In the genomic region with DNA sequence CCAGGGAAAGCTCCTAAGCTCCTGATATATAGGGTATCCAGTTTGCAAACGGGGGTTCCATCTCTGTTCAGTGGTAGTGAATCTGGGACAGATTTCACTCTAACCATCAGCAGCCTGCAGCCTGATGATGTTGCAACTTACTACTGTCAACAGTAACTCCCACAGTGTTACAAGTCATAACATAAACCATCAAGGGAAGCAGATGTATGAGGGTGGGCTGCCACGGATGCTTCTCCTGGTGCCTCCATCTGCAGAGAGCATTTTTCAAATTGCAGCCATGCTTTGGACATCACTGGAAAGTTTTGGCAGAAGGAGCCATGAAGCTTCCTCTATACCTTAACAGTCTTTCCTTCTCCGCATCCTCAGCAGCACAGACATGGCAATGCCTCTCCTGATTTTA, we compare ENCODE assay signal across 17 cellular contexts.
A peak's percentile ranks its signal among the peaks of the same experiment; 100 is the strongest.
DNase-seq lines count a peak whose midpoint lies in the region; ATAC-seq and TF ChIP-seq lines count a peak whose summit lies in the region.
"Had no signal": no experiment of that assay in that cellular context is flagged by ENCODE, and none has a peak within 500 bp of the region (broad histone marks: within the 10 kb centered on the region; RNA-seq: fewer than 3 reads in every experiment).

No MANE protein-coding gene starts in this region.

- H3K9me3 ChIP-seq in BLaER1 (no peaks in the 10 kb centered on the region), Karpas-422 (ENCODE audit: low read length) (no peaks in the 10 kb centered on the region), mesenchymal stem cell (ENCODE audit: control insufficient read depth, low read length) (no peaks in the 10 kb centered on the region), mammary epithelial cell (replicated peaks; ENCODE audit: insufficient read depth, low read length) (no peaks in the 10 kb centered on the region)
- H3K9me3 ChIP-seq: Caco-2 had no signal

- no peaks in the 10 kb centered on the region for H3K9me2 ChIP-seq in Karpas-422 (replicated peaks; ENCODE audit: insufficient read depth, low read length)

- no peak overlapping the region for H2AFZ ChIP-seq in Karpas-422 (ENCODE audit: low read length)
- no peak overlapping the region for H2AFZ ChIP-seq in mesenchymal stem cell (ENCODE audit: low read depth, low read length)
- no peak overlapping the region for H2AFZ ChIP-seq in mammary epithelial cell (ENCODE audit: low read depth, low read length)

- H3K18ac ChIP-seq in mesenchymal stem cell (ENCODE audit: low read depth in 1 of 2, low read length in 2 of 2) = no peak overlapping the region

- no peaks in the 10 kb centered on the region for H4K20me1 ChIP-seq in BLaER1
- H4K20me1 ChIP-seq in Karpas-422 (ENCODE audit: insufficient read depth, low read depth, low read length) = no peaks in the 10 kb centered on the region
- H4K20me1 ChIP-seq in mammary epithelial cell (ENCODE audit: insufficient read depth, low read length) = no peaks in the 10 kb centered on the region

- TF ChIP-seq CTCF in choroid plexus epithelial cell (conservative IDR thresholded peaks at IDR 0.05; ENCODE audit: low read depth, low read length) = no peak
- TF ChIP-seq CTCF in mammary epithelial cell (conservative IDR thresholded peaks at IDR 0.05 in 1 of 2, IDR thresholded peaks at IDR 0.05 in 1 of 2; ENCODE audit: extremely low read depth in 1 of 2, insufficient read depth in 1 of 2, low read depth in 1 of 2, low read length in 2 of 2) = no peak

- CTCF ChIA-PET in mammary epithelial cell (lab: Charles Lee; ENCODE audit: low non-redundant PET) = no interaction called here

- no peak overlapping the region for H3K4me3 Mint-ChIP-seq in stimulated activated memory B cell treated with anti-CD40 and anti-IgM and Interleukin-4, amounts not matched to agents 10 μg/mL and 1 μg/mL and 100 μg/mL, for 72 hours
- H3K4me3 Mint-ChIP-seq: CD4-positive, alpha-beta T cell; HFFc6 had no signal

- no peaks in the 10 kb centered on the region for H3K79me2 ChIP-seq in Karpas-422 (ENCODE audit: low read length)
- no peaks in the 10 kb centered on the region for H3K79me2 ChIP-seq in mammary epithelial cell (ENCODE audit: insufficient read depth, low read length)

- peak overlapping the region; percentile 15; the same call in 1 of the 2 replicates for H3K27ac ChIP-seq in BLaER1
- H3K27ac ChIP-seq in Karpas-422 (ENCODE audit: low read length) = no peak overlapping the region
- no peak overlapping the region for H3K27ac ChIP-seq in mesenchymal stem cell (ENCODE audit: low read length, poor library complexity, severe bottlenecking)
- H3K27ac ChIP-seq in mammary epithelial cell (ENCODE audit: insufficient read depth, low read depth, low read length) = no peak overlapping the region

- H3K4me2 ChIP-seq in BLaER1 = peak overlapping the region; percentile 79
- H3K4me2 ChIP-seq in Karpas-422 (ENCODE audit: low read depth, low read length, poor library complexity, severe bottlenecking) = peak overlapping the region; percentile 57
- H3K4me2 ChIP-seq in mesenchymal stem cell (ENCODE audit: low read length, poor library complexity, severe bottlenecking) = no peak overlapping the region
- no peak overlapping the region for H3K4me2 ChIP-seq in mammary epithelial cell (ENCODE audit: insufficient read depth, low read depth, low read length)

- BruUV-seq in mammary epithelial cell (replicated peaks; lab: Mats Ljungman, UMichigan) = no TSS peak

- H3K27me3 Mint-ChIP-seq in stimulated activated memory B cell treated with anti-CD40 and anti-IgM and Interleukin-4, amounts not matched to agents 10 μg/mL and 1 μg/mL and 100 μg/mL, for 72 hours = no peaks in the 10 kb centered on the region

- no peak overlapping the region for H2AK5ac ChIP-seq in mesenchymal stem cell (ENCODE audit: low read length, severe bottlenecking)

- no peak for DNase-seq in Karpas-422
- peak; percentile 4 for DNase-seq in choroid plexus epithelial cell (ENCODE audit: low read depth)
- DNase-seq in mesenchymal stem cell = no peak
- DNase-seq in nucleus accumbens (lab: John Stamatoyannopoulos, UW) = no peak
- no peak for DNase-seq in mammary epithelial cell
- DNase-seq: C1 segment of cervical spinal cord; CD4-positive, alpha-beta T cell; DMS153; DMS79; GF-D8; GOT3; HFFc6; KBM-7 had no signal

- no peaks in the 10 kb centered on the region for H3K36me3 Mint-ChIP-seq in stimulated activated memory B cell treated with anti-CD40 and anti-IgM and Interleukin-4, amounts not matched to agents 10 μg/mL and 1 μg/mL and 100 μg/mL, for 72 hours
- H3K36me3 Mint-ChIP-seq: IgD-negative memory B cell had no signal

- H2BK12ac ChIP-seq in mesenchymal stem cell (ENCODE audit: low read length in 2 of 2) = no peak overlapping the region

- no peak overlapping the region for H3K14ac ChIP-seq in mesenchymal stem cell (ENCODE audit: low read length in 2 of 2)

- in situ Hi-C loops in mammary epithelial cell (cut with MboI; ENCODE audit: low sequenced_read_pairs in 2 of 2) = no loop called here

- H3K4me1 Mint-ChIP-seq in stimulated activated memory B cell treated with anti-CD40 and anti-IgM and Interleukin-4, amounts not matched to agents 10 μg/mL and 1 μg/mL and 100 μg/mL, for 72 hours = peaks cover 28% of the 10 kb centered on the region

- no peak for ATAC-seq in stimulated activated memory B cell treated with anti-CD40 and anti-IgM and Interleukin-4, amounts not matched to agents 10 μg/mL and 1 μg/mL and 100 μg/mL, for 72 hours

- no peaks in the 10 kb centered on the region for H3K36me3 ChIP-seq in BLaER1
- no peaks in the 10 kb centered on the region for H3K36me3 ChIP-seq in Karpas-422 (ENCODE audit: insufficient read depth, low read length)
- H3K36me3 ChIP-seq in mesenchymal stem cell (ENCODE audit: control insufficient read depth in 1 of 2, insufficient read depth in 2 of 2, low read depth in 1 of 2, low read length in 2 of 2) = no peaks in the 10 kb centered on the region
- H3K36me3 ChIP-seq in mammary epithelial cell (ENCODE audit: insufficient read depth, low read length) = no peaks in the 10 kb centered on the region

- dilution Hi-C loops in mammary epithelial cell (cut with HindIII; ENCODE audit: low sequenced_read_pairs) = no loop called here

- H4K8ac ChIP-seq in mesenchymal stem cell (ENCODE audit: low read length) = no peak overlapping the region

- H3K4me3 ChIP-seq in BLaER1 (no peak overlapping the region), Karpas-422 (ENCODE audit: low read length) (no peak overlapping the region), choroid plexus epithelial cell (ENCODE audit: low read depth, low read length) (no peak overlapping the region), mesenchymal stem cell (ENCODE audit: insufficient read depth in 1 of 2, low read depth in 1 of 2, low read length in 2 of 2) (no peak overlapping the region), mammary epithelial cell (replicated peaks in 1 of 3; ENCODE audit: insufficient read depth in 1 of 3, low read depth in 2 of 3, low read length in 3 of 3) (no peak overlapping the region)

- peak overlapping the region; percentile 15 for H3K27ac Mint-ChIP-seq in stimulated activated memory B cell treated with anti-CD40 and anti-IgM and Interleukin-4, amounts not matched to agents 10 μg/mL and 1 μg/mL and 100 μg/mL, for 72 hours
- H3K27ac Mint-ChIP-seq: CD4-positive, alpha-beta T cell; HFFc6; IgD-negative memory B cell had no signal

- no peak overlapping the region for H3K4ac ChIP-seq in mesenchymal stem cell (ENCODE audit: low read depth in 1 of 2, low read length in 2 of 2)

- 71% methylated on average over 1 of the region's 3 CpGs for WGBS in mesenchymal stem cell
- WGBS in mammary epithelial cell (ENCODE audit: low coverage, missing lambda C conversion rate) = 58% methylated on average over 2 of the region's 3 CpGs

- intact Hi-C loops in mammary epithelial cell (cut with micrococcal nuclease) = no loop called here

- no peak overlapping the region for H2BK15ac ChIP-seq in mesenchymal stem cell (ENCODE audit: low read depth, poor library complexity, severe bottlenecking)

- no peaks in the 10 kb centered on the region for H3K79me1 ChIP-seq in mesenchymal stem cell (replicated peaks; ENCODE audit: low read length, poor library complexity, severe bottlenecking)

- H3K9ac ChIP-seq in BLaER1 (peak overlapping the region; percentile 27; the same call in 1 of the 2 replicates), Karpas-422 (ENCODE audit: low read length) (no peak overlapping the region), mesenchymal stem cell (ENCODE audit: low read length) (no peak overlapping the region), mammary epithelial cell (ENCODE audit: insufficient read depth, low read length) (no peak overlapping the region)

- H2BK5ac ChIP-seq in mesenchymal stem cell (ENCODE audit: low read depth, low read length, poor library complexity, severe bottlenecking) = no peak overlapping the region

- H4K91ac ChIP-seq in mesenchymal stem cell (ENCODE audit: low read length) = no peak overlapping the region

- no peak overlapping the region for H3K23ac ChIP-seq in mesenchymal stem cell (ENCODE audit: low read length in 2 of 2)

- H2BK120ac ChIP-seq in mesenchymal stem cell (ENCODE audit: low read depth, low read length) = no peak overlapping the region

- H3K9me3 Mint-ChIP-seq in stimulated activated memory B cell treated with anti-CD40 and anti-IgM and Interleukin-4, amounts not matched to agents 10 μg/mL and 1 μg/mL and 100 μg/mL, for 72 hours = no peaks in the 10 kb centered on the region
- H3K9me3 Mint-ChIP-seq: CD4-positive, alpha-beta T cell; HFFc6; IgD-negative memory B cell had no signal

- H3K4me1 ChIP-seq in BLaER1 (peaks cover 28% of the 10 kb centered on the region), Karpas-422 (ENCODE audit: low read length) (peaks cover 70% of the 10 kb centered on the region), mesenchymal stem cell (ENCODE audit: control insufficient read depth, insufficient read depth, low read depth, low read length) (no peaks in the 10 kb centered on the region), mammary epithelial cell (ENCODE audit: insufficient read depth, low read length) (no peaks in the 10 kb centered on the region)

- H3K27me3 ChIP-seq in BLaER1 (no peaks in the 10 kb centered on the region), Karpas-422 (ENCODE audit: low read length) (no peaks in the 10 kb centered on the region), mesenchymal stem cell (ENCODE audit: control insufficient read depth in 1 of 2, insufficient read depth in 1 of 2, low read length in 2 of 2) (peaks cover 43 to 88% of the 10 kb centered on the region in 2 experiments), mammary epithelial cell (ENCODE audit: insufficient read depth, low read length) (peaks cover 20% of the 10 kb centered on the region)

Comparison
In these comparisons a context has a peak if more than half of its experiments do, and no peak if none do; other contexts are left out.
1. H3K4me2 ChIP-seq: peak in BLaER1 (single experiment) and Karpas-422 (single experiment); none in mesenchymal stem cell (single experiment) and mammary epithelial cell (single experiment).